ENCODE assay signal across 1 cellular context in the genomic region with DNA sequence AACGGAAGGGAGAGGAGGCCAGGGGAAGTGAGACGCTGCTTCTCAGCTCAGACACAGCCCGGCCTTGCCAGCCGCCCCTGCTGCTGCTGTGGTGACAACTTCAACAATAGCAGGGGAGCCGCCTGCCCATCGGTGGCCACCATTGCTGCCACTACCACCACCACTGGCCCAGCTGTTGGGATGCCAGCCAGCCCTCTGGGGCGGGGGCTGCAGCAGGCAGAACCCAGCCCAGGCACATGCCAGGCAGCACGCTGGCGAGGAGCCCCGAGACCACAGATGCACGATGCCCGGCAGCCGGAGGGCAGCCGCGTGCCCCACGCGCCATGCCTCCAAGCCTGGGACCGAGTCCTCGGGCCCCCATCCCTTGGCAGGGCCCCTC.
TF ChIP-seq lines count a peak whose summit lies in the region.

No MANE protein-coding gene starts in this region.

TF ChIP-seq in SK-N-SH, 30 proteins besides CTCF, POLR2A, EP300 and RAD21:
- 0 out of 2 replicates have a peak, but pooled peaks have one; percentile 43 for TF ChIP-seq FOXJ3 (CRISPR knock-in tag; IDR thresholded peaks at IDR 0.05)
- no peak for TF ChIP-seq NFIC (IDR thresholded peaks at IDR 0.05; ENCODE audit: borderline replicate concordance)
